In genomic region chr13:19767966-19768365, GRCh38 we compare ENCODE assay signal across 22 cellular contexts. TPM values are rescaled to one million over a fixed set of nuclear protein-coding genes. Genes with fewer than 3 reads are reported as not detected.
A peak's percentile ranks its signal among the peaks of the same experiment; 100 is the strongest.
DNase-seq lines count a peak whose midpoint lies in the region; ATAC-seq and TF ChIP-seq lines count a peak whose summit lies in the region.
"Had no signal": no experiment of that assay in that cellular context is flagged by ENCODE, and none has a peak within 500 bp of the region (broad histone marks: within the 10 kb centered on the region; RNA-seq: fewer than 3 reads in every experiment).

No MANE protein-coding gene starts in this region.

- H3K27me3 ChIP-seq in CD8-positive, alpha-beta T cell (ENCODE audit: insufficient read depth, low read length), result no peaks in the 10 kb centered on the region
- no peaks in the 10 kb centered on the region for H3K27me3 ChIP-seq in neural progenitor cell
- H3K27me3 ChIP-seq: ovary, spleen had no signal

- intact Hi-C loops in CD8-positive, alpha-beta T cell (cut with DNase I, micrococcal nuclease), result no loop called here
- intact Hi-C loops in activated T-helper 1 cell treated with anti-CD3 and anti-CD28 coated beads, Interleukin-12 subunit alpha, Interleukin-12 subunit beta, Interleukin-2, Interleukin-4 antibody, amounts not matched to agents 30 ng/mL and 10 ng/mL and 1 ng/mL, durations not matched to agents 14 hours and 24 hours and 36 hours (cut with micrococcal nuclease), result loop anchor here (10.0 kb wide), 1 partner anchor 53 kb away; no protein-coding TSS in a partner anchor

- DNase-seq in activated T-cell treated with anti-CD3 and anti-CD28 coated beads, Interleukin-2, amount 50 U/mL, for 24 hours, result no peak
- DNase-seq in activated T-cell treated with anti-CD3 and anti-CD28 coated beads for 4 hours (no peak), neural progenitor cell (ENCODE audit: low spot score) (no peak), GDM1 (lab: John Stamatoyannopoulos, UW) (no peak), SHP77 (lab: John Stamatoyannopoulos, UW) (no peak)
- DNase-seq in CD8-positive, alpha-beta T cell, result no peak
- DNase-seq in central memory CD8-positive, alpha-beta T cell (ENCODE audit: low spot score in 2 of 2), result no peak
- no peak for DNase-seq in activated T-helper 1 cell treated with anti-CD3 and anti-CD28 coated beads, Interleukin-12 subunit alpha, Interleukin-12 subunit beta, Interleukin-2, Interleukin-4 antibody, amounts not matched to agents 30 ng/mL and 10 ng/mL and 1 ng/mL, durations not matched to agents 14 hours and 24 hours and 36 hours (ENCODE audit: low spot score)
- DNase-seq: activated CD4-positive, alpha-beta T cell treated with anti-CD3 and anti-CD28 coated beads, Interleukin-2, amount 50 U/mL, for 48 hours; activated CD4-positive, CD25-positive, alpha-beta regulatory T cell; GOT3; islet precursor cell; left ventricle myocardium superior; NCI-H1436 treated with DMSO at 0.1 percent for 48 hours; NCI-H446; NCI-H774; ovary; spleen; stimulated activated CD4-positive, alpha-beta T cell treated with anti-CD3 and anti-CD28 coated beads, Interleukin-4, amount 100 ng/mL, for 1 hour had no signal

- H3F3A ChIP-seq in neural progenitor cell (ENCODE audit: low read depth), result peaks cover 13% of the 10 kb centered on the region

- TF ChIP-seq CTCF in CD8-positive, alpha-beta T cell (IDR thresholded peaks at IDR 0.05), result no peak
- no peak for TF ChIP-seq CTCF in neural progenitor cell (IDR thresholded peaks at IDR 0.05)

- H3K27ac ChIP-seq in CD8-positive, alpha-beta T cell (ENCODE audit: low read depth, low read length), result no peak overlapping the region
- H3K27ac ChIP-seq in neural progenitor cell, result peak overlapping the region; percentile 7
- H3K27ac ChIP-seq: KMS-11, ovary, spleen had no signal

- H3K79me2 ChIP-seq in neural progenitor cell (ENCODE audit: low read depth), result peaks cover 100% of the 10 kb centered on the region

- no peak for ATAC-seq in CD8-positive, alpha-beta T cell
- no peak for ATAC-seq in central memory CD8-positive, alpha-beta T cell (replicated peaks; ENCODE audit: extremely low read depth, poor library complexity, severe bottlenecking)
- ATAC-seq: left ventricle myocardium superior; stimulated activated memory B cell treated with anti-CD40 and anti-IgM and Interleukin-4, amounts not matched to agents 10 μg/mL and 1 μg/mL and 100 μg/mL, for 72 hours had no signal

- peaks cover 88% of the 10 kb centered on the region for H3K36me3 Mint-ChIP-seq in activated T-cell treated with anti-CD3 and anti-CD28 coated beads, Interleukin-2, amount 50 U/mL, for 24 hours (ENCODE audit: low read depth)
- peaks cover 70% of the 10 kb centered on the region for H3K36me3 Mint-ChIP-seq in CD8-positive, alpha-beta T cell
- peaks cover 67% of the 10 kb centered on the region for H3K36me3 Mint-ChIP-seq in central memory CD8-positive, alpha-beta T cell (ENCODE audit: insufficient read depth)
- H3K36me3 Mint-ChIP-seq in neural progenitor cell, result peaks cover 50% of the 10 kb centered on the region
- H3K36me3 Mint-ChIP-seq in activated T-helper 1 cell treated with anti-CD3 and anti-CD28 coated beads, Interleukin-12 subunit alpha, Interleukin-12 subunit beta, Interleukin-2, Interleukin-4 antibody, amounts not matched to agents 30 ng/mL and 10 ng/mL and 1 ng/mL, durations not matched to agents 14 hours and 24 hours and 36 hours (ENCODE audit: low read depth), result peaks cover 26% of the 10 kb centered on the region

- no peaks in the 10 kb centered on the region for H3K9me3 ChIP-seq in CD8-positive, alpha-beta T cell (ENCODE audit: low read length)
- no peaks in the 10 kb centered on the region for H3K9me3 ChIP-seq in neural progenitor cell (ENCODE audit: low read depth)
- H3K9me3 ChIP-seq: ovary, spleen had no signal

- H3K4me2 ChIP-seq in neural progenitor cell, result peak overlapping the region; percentile 19
- H3K4me2 ChIP-seq: KMS-11 had no signal

- H3K4me3 ChIP-seq in CD8-positive, alpha-beta T cell (ENCODE audit: low read depth, low read length), result no peak overlapping the region
- no peak overlapping the region for H3K4me3 ChIP-seq in neural progenitor cell
- H3K4me3 ChIP-seq: ovary, spleen had no signal

- peaks cover 95% of the 10 kb centered on the region for H4K20me1 ChIP-seq in neural progenitor cell (ENCODE audit: low read depth)

- CTCF ChIA-PET in CD8-positive, alpha-beta T cell (lab: Charles Lee), result interaction anchor here (1.2 kb wide), 1 partner anchor 10 kb away, joined by 3 read pairs; no protein-coding TSS in a partner anchor

- H2AFZ ChIP-seq in neural progenitor cell (replicated peaks), result no peak overlapping the region

- H3K9me3 Mint-ChIP-seq in activated T-cell treated with anti-CD3 and anti-CD28 coated beads, Interleukin-2, amount 50 U/mL, for 24 hours, result no peaks in the 10 kb centered on the region
- H3K9me3 Mint-ChIP-seq in CD8-positive, alpha-beta T cell, result no peaks in the 10 kb centered on the region
- no peaks in the 10 kb centered on the region for H3K9me3 Mint-ChIP-seq in central memory CD8-positive, alpha-beta T cell
- H3K9me3 Mint-ChIP-seq in neural progenitor cell, result no peaks in the 10 kb centered on the region
- H3K9me3 Mint-ChIP-seq in activated T-helper 1 cell treated with anti-CD3 and anti-CD28 coated beads, Interleukin-12 subunit alpha, Interleukin-12 subunit beta, Interleukin-2, Interleukin-4 antibody, amounts not matched to agents 30 ng/mL and 10 ng/mL and 1 ng/mL, durations not matched to agents 14 hours and 24 hours and 36 hours, result no peaks in the 10 kb centered on the region
- H3K9me3 Mint-ChIP-seq: nephron; stimulated activated memory B cell treated with anti-CD40 and anti-IgM and Interleukin-4, amounts not matched to agents 10 μg/mL and 1 μg/mL and 100 μg/mL, for 72 hours had no signal

- H3K36me3 ChIP-seq in CD8-positive, alpha-beta T cell (ENCODE audit: insufficient read depth, low read length), result peaks cover 11% of the 10 kb centered on the region
- peaks cover 26% of the 10 kb centered on the region for H3K36me3 ChIP-seq in neural progenitor cell
- H3K36me3 ChIP-seq: ovary had no signal

- peak overlapping the region; percentile 74 for H3K27ac Mint-ChIP-seq in activated T-cell treated with anti-CD3 and anti-CD28 coated beads, Interleukin-2, amount 50 U/mL, for 24 hours
- H3K27ac Mint-ChIP-seq in CD8-positive, alpha-beta T cell, result peak overlapping the region; percentile 20
- peak overlapping the region; percentile 87 for H3K27ac Mint-ChIP-seq in central memory CD8-positive, alpha-beta T cell (ENCODE audit: low read depth)
- no peak overlapping the region for H3K27ac Mint-ChIP-seq in neural progenitor cell
- no peak overlapping the region for H3K27ac Mint-ChIP-seq in activated T-helper 1 cell treated with anti-CD3 and anti-CD28 coated beads, Interleukin-12 subunit alpha, Interleukin-12 subunit beta, Interleukin-2, Interleukin-4 antibody, amounts not matched to agents 30 ng/mL and 10 ng/mL and 1 ng/mL, durations not matched to agents 14 hours and 24 hours and 36 hours
- H3K27ac Mint-ChIP-seq: stimulated activated memory B cell treated with anti-CD40 and anti-IgM and Interleukin-4, amounts not matched to agents 10 μg/mL and 1 μg/mL and 100 μg/mL, for 72 hours had no signal

- no peaks in the 10 kb centered on the region for H3K27me3 Mint-ChIP-seq in activated T-cell treated with anti-CD3 and anti-CD28 coated beads, Interleukin-2, amount 50 U/mL, for 24 hours
- no peaks in the 10 kb centered on the region for H3K27me3 Mint-ChIP-seq in CD8-positive, alpha-beta T cell (ENCODE audit: low read depth)
- no peaks in the 10 kb centered on the region for H3K27me3 Mint-ChIP-seq in central memory CD8-positive, alpha-beta T cell
- peaks cover 4% of the 10 kb centered on the region for H3K27me3 Mint-ChIP-seq in neural progenitor cell (ENCODE audit: insufficient read depth, low read depth)
- H3K27me3 Mint-ChIP-seq in activated T-helper 1 cell treated with anti-CD3 and anti-CD28 coated beads, Interleukin-12 subunit alpha, Interleukin-12 subunit beta, Interleukin-2, Interleukin-4 antibody, amounts not matched to agents 30 ng/mL and 10 ng/mL and 1 ng/mL, durations not matched to agents 14 hours and 24 hours and 36 hours (ENCODE audit: insufficient read depth), result no peaks in the 10 kb centered on the region
- H3K27me3 Mint-ChIP-seq: stimulated activated memory B cell treated with anti-CD40 and anti-IgM and Interleukin-4, amounts not matched to agents 10 μg/mL and 1 μg/mL and 100 μg/mL, for 72 hours had no signal

- H3K4me1 Mint-ChIP-seq in activated T-cell treated with anti-CD3 and anti-CD28 coated beads, Interleukin-2, amount 50 U/mL, for 24 hours (ENCODE audit: low read depth), result peaks cover 50% of the 10 kb centered on the region
- peaks cover 62% of the 10 kb centered on the region for H3K4me1 Mint-ChIP-seq in CD8-positive, alpha-beta T cell (ENCODE audit: low read depth)
- peaks cover 47% of the 10 kb centered on the region for H3K4me1 Mint-ChIP-seq in central memory CD8-positive, alpha-beta T cell
- H3K4me1 Mint-ChIP-seq in neural progenitor cell, result peaks cover 6% of the 10 kb centered on the region
- peaks cover 41% of the 10 kb centered on the region for H3K4me1 Mint-ChIP-seq in activated T-helper 1 cell treated with anti-CD3 and anti-CD28 coated beads, Interleukin-12 subunit alpha, Interleukin-12 subunit beta, Interleukin-2, Interleukin-4 antibody, amounts not matched to agents 30 ng/mL and 10 ng/mL and 1 ng/mL, durations not matched to agents 14 hours and 24 hours and 36 hours (ENCODE audit: low read depth)
- H3K4me1 Mint-ChIP-seq: nephron had no signal

- no peak overlapping the region for H3K9ac ChIP-seq in neural progenitor cell
- H3K9ac ChIP-seq: KMS-11 had no signal

- peak overlapping the region; percentile 16 for H3K4me3 Mint-ChIP-seq in activated T-cell treated with anti-CD3 and anti-CD28 coated beads, Interleukin-2, amount 50 U/mL, for 24 hours
- peak overlapping the region; percentile 31 for H3K4me3 Mint-ChIP-seq in CD8-positive, alpha-beta T cell
- peak overlapping the region; percentile 49 for H3K4me3 Mint-ChIP-seq in central memory CD8-positive, alpha-beta T cell
- H3K4me3 Mint-ChIP-seq in neural progenitor cell, result no peak overlapping the region
- H3K4me3 Mint-ChIP-seq in activated T-helper 1 cell treated with anti-CD3 and anti-CD28 coated beads, Interleukin-12 subunit alpha, Interleukin-12 subunit beta, Interleukin-2, Interleukin-4 antibody, amounts not matched to agents 30 ng/mL and 10 ng/mL and 1 ng/mL, durations not matched to agents 14 hours and 24 hours and 36 hours, result no peak overlapping the region
- H3K4me3 Mint-ChIP-seq: nephron; stimulated activated memory B cell treated with anti-CD40 and anti-IgM and Interleukin-4, amounts not matched to agents 10 μg/mL and 1 μg/mL and 100 μg/mL, for 72 hours had no signal

- POLR2A ChIA-PET in CD8-positive, alpha-beta T cell (lab: Charles Lee), result no interaction called here

- peaks cover 22% of the 10 kb centered on the region for H3K4me1 ChIP-seq in CD8-positive, alpha-beta T cell (ENCODE audit: insufficient read depth, low read length)
- H3K4me1 ChIP-seq in neural progenitor cell, result peaks cover 9% of the 10 kb centered on the region

RNA-seq across cellular contexts. Expression of gene PSPC1, which starts 14.8 kb away (rescaled TPM):
- total RNA-seq in CD8-positive, alpha-beta T cell, result 10 to 100 TPM; 76.4 to 80.6 TPM
- total RNA-seq in neural progenitor cell (ENCODE audit: low replicate concordance), result 77.0 and 87.0 TPM in 2 replicates
- total RNA-seq in activated T-helper 1 cell treated with anti-CD3 and anti-CD28 coated beads, Interleukin-12 subunit alpha, Interleukin-12 subunit beta, Interleukin-2, Interleukin-4 antibody, amounts not matched to agents 30 ng/mL and 10 ng/mL and 1 ng/mL, durations not matched to agents 14 hours and 24 hours and 36 hours, result 79.0 and 82.0 TPM in 2 replicates

Comparison
In these comparisons a context has a peak if more than half of its experiments do, and no peak if none do; other contexts are left out.
1. H3K27ac Mint-ChIP-seq: peak in activated T-cell treated with anti-CD3 and anti-CD28 coated beads, Interleukin-2, amount 50 U/mL, for 24 hours (single experiment), CD8-positive, alpha-beta T cell (single experiment) and central memory CD8-positive, alpha-beta T cell (single experiment); none in neural progenitor cell (single experiment) and activated T-helper 1 cell treated with anti-CD3 and anti-CD28 coated beads, Interleukin-12 subunit alpha, Interleukin-12 subunit beta, Interleukin-2, Interleukin-4 antibody, amounts not matched to agents 30 ng/mL and 10 ng/mL and 1 ng/mL, durations not matched to agents 14 hours and 24 hours and 36 hours (single experiment).
2. H3K4me3 Mint-ChIP-seq: peak in activated T-cell treated with anti-CD3 and anti-CD28 coated beads, Interleukin-2, amount 50 U/mL, for 24 hours (single experiment), CD8-positive, alpha-beta T cell (single experiment) and central memory CD8-positive, alpha-beta T cell (single experiment); none in neural progenitor cell (single experiment) and activated T-helper 1 cell treated with anti-CD3 and anti-CD28 coated beads, Interleukin-12 subunit alpha, Interleukin-12 subunit beta, Interleukin-2, Interleukin-4 antibody, amounts not matched to agents 30 ng/mL and 10 ng/mL and 1 ng/mL, durations not matched to agents 14 hours and 24 hours and 36 hours (single experiment).